1 cellular context compared by ENCODE assay signal in genomic region chr19:55638864-55639359, GRCh38.
TF ChIP-seq lines count a peak whose summit lies in the region.

No MANE protein-coding gene starts in this region.

TF ChIP-seq in endothelial cell of umbilical vein, 7 proteins besides CTCF, POLR2A, EP300 and RAD21 (continued from another document):
- no peak for TF ChIP-seq EZH2 (IDR thresholded peaks at IDR 0.05; ENCODE audit: borderline replicate concordance, low read depth, low read length, severe bottlenecking)
